Comparison of ENCODE assay signal across 1 cellular context in genomic region chr2:69306897-69307695, GRCh38.
TF ChIP-seq lines count a peak whose summit lies in the region.

No MANE protein-coding gene starts in this region.

TF ChIP-seq in K562, 482 proteins besides CTCF, POLR2A, EP300 and RAD21 (continued from another document):
- TF ChIP-seq HBP1 (CRISPR knock-in tag; IDR thresholded peaks at IDR 0.05) (no peak), POLR2G (IDR thresholded peaks at IDR 0.05; ENCODE audit: low read depth, low read length) (peak; percentile 69), MAZ (CRISPR knock-in tag; conservative IDR thresholded peaks at IDR 0.05 in 1 of 2, IDR thresholded peaks at IDR 0.05 in 1 of 2) (peak; percentile 63 to 70; a peak in 3 of 4 replicates), HDAC1 (IDR thresholded peaks at IDR 0.05) (0 out of 4 replicates have a peak, but pooled peaks of 1 of the 2 experiments have one; percentile 10), NCOA6 (IDR thresholded peaks at IDR 0.05) (peak; percentile 76), ATF1 (CRISPR knock-in tag; IDR thresholded peaks at IDR 0.05) (no peak), ATF1 (tag; IDR thresholded peaks at IDR 0.05) (0 out of 2 replicates have a peak, but pooled peaks have one; percentile 25), TFAP4 (CRISPR knock-in tag; IDR thresholded peaks at IDR 0.05; ENCODE audit: borderline replicate concordance) (peak; percentile 62; the same call in 1 of the 2 replicates), XRCC5 (IDR thresholded peaks at IDR 0.05; ENCODE audit: low read depth, low read length) (0 out of 2 replicates have a peak, but pooled peaks have one; percentile 34), MTA3 (IDR thresholded peaks at IDR 0.05; ENCODE audit: borderline replicate concordance) (0 out of 2 replicates have a peak, but pooled peaks have one; percentile 45), SLC30A9 (CRISPR knock-in tag; IDR thresholded peaks at IDR 0.05) (no peak), ZEB2 (IDR thresholded peaks at IDR 0.05) (peak; percentile 86), BRF2 (IDR thresholded peaks at IDR 0.05; ENCODE audit: borderline replicate concordance, insufficient read depth, insufficient read length) (no peak), NR1H2 (CRISPR knock-in tag; IDR thresholded peaks at IDR 0.05) (0 out of 2 replicates have a peak, but pooled peaks have one; percentile 41), U2AF2 (optimal IDR thresholded peaks at IDR 0.05; ENCODE audit: low read depth, low read length) (no peak), MYC (IDR thresholded peaks at IDR 0.05; ENCODE audit: low read depth, low read length) (peak; percentile 25; the same call in 1 of the 2 replicates), MYC (CRISPR knock-in tag; IDR thresholded peaks at IDR 0.05; ENCODE audit: borderline replicate concordance, low read depth) (no peak), NFIC (IDR thresholded peaks at IDR 0.05) (peak; percentile 40), EGR1 (conservative IDR thresholded peaks at IDR 0.05) (peak; percentile 58; the same call in 1 of the 2 replicates), ATF7 (IDR thresholded peaks at IDR 0.05) (0 out of 2 replicates have a peak, but pooled peaks have one; percentile 48), MYNN (IDR thresholded peaks at IDR 0.05) (0 out of 2 replicates have a peak, but pooled peaks have one; percentile 42), MYNN (CRISPR knock-in tag; IDR thresholded peaks at IDR 0.05) (no peak), TRIM24 (IDR thresholded peaks at IDR 0.05) (0 out of 4 replicates have a peak, but pooled peaks of 1 of the 2 experiments have one; percentile 22), HDAC2 (IDR thresholded peaks at IDR 0.05) (0 out of 2 replicates have a peak, but pooled peaks have one; percentile 32), SMARCA5 (IDR thresholded peaks at IDR 0.05) (peak; percentile 44; the same call in 1 of the 2 replicates), ZFX (CRISPR knock-in tag; IDR thresholded peaks at IDR 0.05) (peak; percentile 49), PHB (CRISPR knock-in tag; IDR thresholded peaks at IDR 0.05) (no peak), OTX1 (CRISPR knock-in tag; IDR thresholded peaks at IDR 0.05) (no peak), CREB1 (IDR thresholded peaks at IDR 0.05) (0 out of 2 replicates have a peak, but pooled peaks have one; percentile 29), CREB1 (CRISPR knock-in tag; IDR thresholded peaks at IDR 0.05) (peak; percentile 45; the same call in 1 of the 2 replicates), TEAD1 (CRISPR knock-in tag; IDR thresholded peaks at IDR 0.05) (peak in 1 of 2 experiments; percentile 78; a peak in 1 of 4 replicates), L3MBTL2 (IDR thresholded peaks at IDR 0.05) (peak; percentile 63), ZBTB7A (IDR thresholded peaks at IDR 0.05; ENCODE audit: borderline replicate concordance, control insufficient read depth, low read depth, low read length) (peak; percentile 86), SMC3 (conservative IDR thresholded peaks at IDR 0.05; ENCODE audit: insufficient read depth, low read depth, low read length) (peak; percentile 78), ZBTB2 (IDR thresholded peaks at IDR 0.05) (peak; percentile 45; the same call in 1 of the 2 replicates), MLX (CRISPR knock-in tag; conservative IDR thresholded peaks at IDR 0.05) (no peak), E2F6 (IDR thresholded peaks at IDR 0.05; ENCODE audit: borderline replicate concordance in 1 of 2, extremely low read depth in 1 of 2, insufficient read depth in 1 of 2, insufficient read length in 1 of 2, low read depth in 1 of 2, low read length in 1 of 2, poor library complexity in 1 of 2, severe bottlenecking in 1 of 2) (peak in 1 of 2 experiments; percentile 32), NUFIP1 (IDR thresholded peaks at IDR 0.05; ENCODE audit: partially characterized antibody) (no peak), ZNF217 (CRISPR knock-in tag; IDR thresholded peaks at IDR 0.05) (no peak), KDM2B (CRISPR knock-in tag; IDR thresholded peaks at IDR 0.05) (peak; percentile 31; the same call in 1 of the 2 replicates), ZNF699 (CRISPR knock-in tag; IDR thresholded peaks at IDR 0.05; ENCODE audit: insufficient replicate concordance) (no peak)
- TF ChIP-seq, protein P1, sequence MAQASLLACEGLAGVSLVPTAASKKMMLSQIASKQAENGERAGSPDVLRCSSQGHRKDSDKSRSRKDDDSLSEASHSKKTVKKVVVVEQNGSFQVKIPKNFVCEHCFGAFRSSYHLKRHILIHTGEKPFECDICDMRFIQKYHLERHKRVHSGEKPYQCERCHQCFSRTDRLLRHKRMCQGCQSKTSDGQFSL (CRISPR knock-in tag; IDR thresholded peaks at IDR 0.05): peak; percentile 50
- TF ChIP-seq, protein P1 (tag; IDR thresholded peaks at IDR 0.05): no peak; a peak in 2 of 4 replicates
